8 cellular contexts compared by ENCODE assay signal in genomic region chr16:28291651-28292626, GRCh38. TPM values are rescaled to one million over a fixed set of nuclear protein-coding genes. Genes with fewer than 3 reads are reported as not detected.
DNase-seq lines count a peak whose midpoint lies in the region.

Gene SBK1 (plus strand): TSS chr16:28292525. CDS start chr16:28317392, 24,867 bp downstream.

- no peaks in the 10 kb centered on the region for H3K79me2 ChIP-seq in GM23248 (ENCODE audit: insufficient read depth)

- peaks cover 63% of the 10 kb centered on the region for H3K27me3 ChIP-seq in GM23248 (replicated peaks; ENCODE audit: insufficient read depth)

- DNase-seq in DMS153 (lab: John Stamatoyannopoulos, UW), result peak; percentile 61
- peak; percentile 67 for DNase-seq in GM23248
- peak; percentile 60 for DNase-seq in M059J (ENCODE audit: low read depth)
- peak; percentile 63 for DNase-seq in SHP77 treated with DMSO at 0.1 percent for 48 hours (lab: John Stamatoyannopoulos, UW)
- peak; percentile 79 for DNase-seq in activated gamma-delta T cell treated with Interleukin-2 at 50 U/mL for 16 hours
- DNase-seq in foreskin melanocyte, result peak; percentile 46
- DNase-seq in non-pigmented ciliary epithelial cell (ENCODE audit: low read depth), result peak; percentile 4
- peak; percentile 69 for DNase-seq in superior temporal gyrus (ENCODE audit: extremely low spot score)

- peak within 1 kb of the TSS; percentile 58 for H2AFZ ChIP-seq in GM23248

- no peak within 1 kb of the TSS for H3K27ac ChIP-seq in GM23248

- peak within 1 kb of the TSS; percentile 66 for H3K4me3 ChIP-seq in GM23248

- peak within 1 kb of the TSS; percentile 80 for H3K4me2 ChIP-seq in GM23248 (ENCODE audit: unreplicated experiment)

- no peaks in the 10 kb centered on the region for H3K9me2 ChIP-seq in GM23248 (ENCODE audit: insufficient read depth)

- H3K4me1 ChIP-seq in GM23248 (ENCODE audit: insufficient read depth), result no peaks in the 10 kb centered on the region

- H3K9me3 ChIP-seq in GM23248 (ENCODE audit: low read depth), result no peaks in the 10 kb centered on the region

- no peaks in the 10 kb centered on the region for H3K36me3 ChIP-seq in GM23248 (ENCODE audit: low read depth)

- no peak within 1 kb of the TSS for H3K9ac ChIP-seq in GM23248

- in situ Hi-C loops in GM23248 (cut with MboI), result no loop called here

- no peaks in the 10 kb centered on the region for H3F3A ChIP-seq in GM23248 (ENCODE audit: insufficient read depth)

- no peaks in the 10 kb centered on the region for H4K20me1 ChIP-seq in GM23248 (ENCODE audit: insufficient read depth)

- 3% methylated on average over 21 to 54 of the region's 88 CpGs for WGBS in GM23248 (ENCODE audit: low coverage in 1 of 2, low lambda C conversion rate in 2 of 2, missing lambda C conversion rate in 2 of 2), 2 experiments

RNA-seq across cellular contexts. Expression of gene SBK1, which starts in this region (rescaled TPM):
- not detected in 2 replicates for total RNA-seq in GM23248 (2014; rRNA removed; shearing (Covaris generic))
- polyA plus RNA-seq in GM23248 (2016; fragmentation: Nextera tagmentation; extraction: Ambion mirVana), result not detected in 2 replicates
- 0.07 TPM in 1 of 2 replicates, not detected in the other for total RNA-seq in M059J (2014; rRNA removed; shearing (Covaris generic))

Comparison
In these comparisons a context has a peak if more than half of its experiments do, and no peak if none do; other contexts are left out.
1. Peak in DNase-seq, H3K4me3 ChIP-seq and H3K4me2 ChIP-seq in GM23248; RNA of the gene not detected or under 1 TPM.
2. Peak in DNase-seq in M059J; RNA of the gene not detected or under 1 TPM.
3. DNase-seq: peak in every context shown above with its lines; median percentile 79 in activated gamma-delta T cell treated with Interleukin-2 at 50 U/mL for 16 hours; 69 in superior temporal gyrus; 67 in GM23248; 63 in SHP77 treated with DMSO at 0.1 percent for 48 hours; 61 in DMS153; 60 in M059J; 46 in foreskin melanocyte; 4 in non-pigmented ciliary epithelial cell.